14 cellular contexts compared by ENCODE assay signal in genomic region chr11:44017443-44018126, GRCh38. TPM values are rescaled to one million over a fixed set of nuclear protein-coding genes. Genes with fewer than 3 reads are reported as not detected.
DNase-seq lines count a peak whose midpoint lies in the region; ATAC-seq and TF ChIP-seq lines count a peak whose summit lies in the region.
"Had no signal": no experiment of that assay in that cellular context is flagged by ENCODE, and none has a peak within 500 bp of the region (broad histone marks: within the 10 kb centered on the region; RNA-seq: fewer than 3 reads in every experiment).

No MANE protein-coding gene starts in this region.

- H3K36me3 ChIP-seq in hepatocyte (replicated peaks; ENCODE audit: insufficient read depth, low read depth) (no peaks in the 10 kb centered on the region), GM23338 (ENCODE audit: insufficient read depth) (no peaks in the 10 kb centered on the region)

- no peak for TF ChIP-seq CTCF in hepatocyte (IDR thresholded peaks at IDR 0.05; ENCODE audit: poor library complexity)
- no peak for TF ChIP-seq CTCF in GM23338 (conservative IDR thresholded peaks at IDR 0.05; ENCODE audit: low read depth in 2 of 2)

- no peak overlapping the region for H2AFZ ChIP-seq in hepatocyte
- H2AFZ ChIP-seq in GM23338, result no peak overlapping the region
- H2AFZ ChIP-seq: PC-9 had no signal

- DNase-seq in COR-L47 (lab: John Stamatoyannopoulos, UW), result peak; percentile 57
- DNase-seq in NCI-H446 (lab: John Stamatoyannopoulos, UW), result peak; percentile 74 to 89
- DNase-seq in fibroblast of gingiva (ENCODE audit: low read depth), result peak; percentile 33
- DNase-seq in posterior vena cava (ENCODE audit: low spot score), result peak; percentile 59
- DNase-seq in hepatocyte (ENCODE audit: low spot score), result no peak
- DNase-seq in NOMO-1 (lab: John Stamatoyannopoulos, UW; ENCODE audit: unreplicated experiment in 2 of 2), result no peak
- no peak for DNase-seq in NCI-H774 (lab: John Stamatoyannopoulos, UW)
- DNase-seq in GM23338 (ENCODE audit: low spot score), result no peak
- DNase-seq: activated B cell treated with CpG ODN at 0.5 μM for 24 hours, cerebellar nuclear complex, mammary epithelial cell, PC-9 had no signal

- no peak overlapping the region for H3K27ac ChIP-seq in hepatocyte
- H3K27ac ChIP-seq in GM23338 (ENCODE audit: low read depth), result no peak overlapping the region
- H3K27ac ChIP-seq: PC-9 had no signal

- no peak overlapping the region for H3K4me3 Mint-ChIP-seq in GM23338
- H3K4me3 Mint-ChIP-seq: activated B cell treated with CpG ODN at 0.5 μM for 24 hours, neural crest cell had no signal

- no peaks in the 10 kb centered on the region for H3K9me3 ChIP-seq in hepatocyte (ENCODE audit: low read depth)

- intact Hi-C loops in posterior vena cava (cut with DNase I), result loop anchor here in 1 of 2 donors (5.0 kb wide), 1 partner anchor 65 kb away; no protein-coding TSS in a partner anchor

- H3K4me3 ChIP-seq in hepatocyte (no peak overlapping the region), GM23338 (no peak overlapping the region)
- H3K4me3 ChIP-seq: PC-9, skin epidermis had no signal

- H3K79me2 ChIP-seq in hepatocyte (no peaks in the 10 kb centered on the region), GM23338 (replicated peaks; ENCODE audit: insufficient read depth) (no peaks in the 10 kb centered on the region)

- no peaks in the 10 kb centered on the region; the same call in 2 of the 3 replicates for H3K4me1 Mint-ChIP-seq in GM23338
- H3K4me1 Mint-ChIP-seq: activated B cell treated with CpG ODN at 0.5 μM for 24 hours, neural crest cell had no signal

- H3K4me2 ChIP-seq in hepatocyte (no peak overlapping the region), GM23338 (no peak overlapping the region)
- H3K4me2 ChIP-seq: PC-9 had no signal

- H3K27me3 Mint-ChIP-seq in GM23338 (ENCODE audit: insufficient read depth, low read depth, poor library complexity), result peaks cover 10% of the 10 kb centered on the region

- H3K9me2 ChIP-seq in hepatocyte (replicated peaks; ENCODE audit: insufficient read depth), result no peaks in the 10 kb centered on the region
- no peaks in the 10 kb centered on the region for H3K9me2 ChIP-seq in GM23338 (ENCODE audit: insufficient read depth)

- H3K36me3 Mint-ChIP-seq in GM23338 (ENCODE audit: low read depth), result no peaks in the 10 kb centered on the region

- H3K27me3 ChIP-seq in hepatocyte (no peaks in the 10 kb centered on the region), GM23338 (ENCODE audit: insufficient read depth) (no peaks in the 10 kb centered on the region)

- ATAC-seq in GM23338, result no peak

- no peak overlapping the region for H3K27ac Mint-ChIP-seq in GM23338
- H3K27ac Mint-ChIP-seq: activated B cell treated with CpG ODN at 0.5 μM for 24 hours had no signal

- H3K9me3 Mint-ChIP-seq in GM23338, result peaks cover 3% of the 10 kb centered on the region; the same call in 1 of the 3 replicates

- WGBS in hepatocyte (ENCODE audit: low lambda C conversion rate, missing lambda C conversion rate), result 68% methylated on average over 3 of the region's 3 CpGs

- H4K20me1 ChIP-seq in hepatocyte (ENCODE audit: insufficient read depth, poor library complexity, severe bottlenecking) (no peaks in the 10 kb centered on the region), GM23338 (replicated peaks; ENCODE audit: insufficient read depth) (no peaks in the 10 kb centered on the region)

- H3F3A ChIP-seq in GM23338 (replicated peaks; ENCODE audit: low read depth), result no peaks in the 10 kb centered on the region

- no peaks in the 10 kb centered on the region for H3K4me1 ChIP-seq in hepatocyte (ENCODE audit: insufficient read depth)
- H3K4me1 ChIP-seq in GM23338 (ENCODE audit: insufficient read depth), result no peaks in the 10 kb centered on the region

TF ChIP-seq in GM23338, 12 proteins besides CTCF, POLR2A, EP300 and RAD21 (continues in another document):
- TF ChIP-seq ZNF114 (CRISPR knock-in tag; IDR thresholded peaks at IDR 0.05), result no peak
- TF ChIP-seq CREB1 (CRISPR knock-in tag; IDR thresholded peaks at IDR 0.05; ENCODE audit: low read depth), result no peak
- no peak for TF ChIP-seq EZH2 (IDR thresholded peaks at IDR 0.05; ENCODE audit: low read depth, unreplicated experiment)
- no peak for TF ChIP-seq ZNF462 (CRISPR knock-in tag; IDR thresholded peaks at IDR 0.05)
- TF ChIP-seq STAT1 (IDR thresholded peaks at IDR 0.05; ENCODE audit: unreplicated experiment), result no peak
- TF ChIP-seq EZH2phosphoT487 (IDR thresholded peaks at IDR 0.05; ENCODE audit: unreplicated experiment), result no peak
- no peak for TF ChIP-seq JUNB (IDR thresholded peaks at IDR 0.05; ENCODE audit: unreplicated experiment)
- TF ChIP-seq POLR2AphosphoS5 (IDR thresholded peaks at IDR 0.05; ENCODE audit: low read depth), result no peak

RNA-seq across cellular contexts. Expression of gene ACCSL, which starts 30.2 kb away (rescaled TPM):
- total RNA-seq in posterior vena cava (not detected), hepatocyte (not detected in 2 replicates)
- polyA plus RNA-seq in hepatocyte (not detected in 2 replicates), GM23338 (2016; fragmentation: Nextera tagmentation; extraction: Ambion mirVana) (not detected in 2 replicates)
- total RNA-seq in GM23338 (2014; rRNA removed; shearing (Covaris generic)), result not detected in 2 replicates
- total RNA-seq: activated B cell treated with CpG ODN at 0.5 μM for 24 hours, mammary epithelial cell, neural crest cell, PC-9 had no signal
- polyA plus RNA-seq: mammary epithelial cell had no signal

RNA-seq across cellular contexts. Expression of gene ACCS, which starts 48.5 kb away (rescaled TPM):
- 10 to 100 TPM; 18.5 to 30.5 TPM for total RNA-seq in posterior vena cava
- 5.9 and 9.9 TPM in 2 replicates for total RNA-seq in hepatocyte
- 21.4 and 23.1 TPM in 2 replicates for polyA plus RNA-seq in hepatocyte
- 6.6 and 12.0 TPM in 2 replicates for total RNA-seq in GM23338 (2014; rRNA removed; shearing (Covaris generic))
- polyA plus RNA-seq in GM23338 (2016; fragmentation: Nextera tagmentation; extraction: Ambion mirVana), result 2.9 and 3.6 TPM in 2 replicates

Comparison
In these comparisons a context has a peak if more than half of its experiments do, and no peak if none do; other contexts are left out.
1. DNase-seq: peak in COR-L47 (single experiment), NCI-H446 (2 of 2), fibroblast of gingiva (single experiment) and posterior vena cava (single experiment); none in hepatocyte (single experiment), NOMO-1 (0 of 2), NCI-H774 (single experiment) and GM23338 (single experiment).